In the genomic region with DNA sequence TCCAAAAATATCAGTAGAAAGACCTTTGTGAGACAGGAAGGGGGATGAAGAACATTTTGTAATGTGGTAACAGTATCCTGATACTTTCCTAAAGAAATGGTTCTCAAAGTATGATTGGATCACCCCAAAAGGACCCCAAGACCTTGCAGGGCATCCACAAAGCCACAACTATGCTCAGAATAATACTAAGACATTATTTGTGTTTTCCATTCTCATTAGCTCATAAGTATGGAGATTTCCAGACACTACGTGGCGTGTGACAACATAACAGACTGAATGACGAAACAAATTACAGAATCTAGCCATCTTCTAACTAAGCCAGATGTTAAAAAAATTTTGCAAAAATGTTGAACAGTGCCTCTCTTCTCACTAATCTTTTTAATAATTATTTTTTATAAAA, we compare ENCODE assay signal across 20 cellular contexts. TPM values are rescaled to one million over a fixed set of nuclear protein-coding genes. Genes with fewer than 3 reads are reported as not detected.
DNase-seq lines count a peak whose midpoint lies in the region; ATAC-seq and TF ChIP-seq lines count a peak whose summit lies in the region.
"Had no signal": no experiment of that assay in that cellular context is flagged by ENCODE, and none has a peak within 500 bp of the region (broad histone marks: within the 10 kb centered on the region; RNA-seq: fewer than 3 reads in every experiment).

No MANE protein-coding gene starts in this region.

- H3K79me1 ChIP-seq in IMR-90 (ENCODE audit: low read depth in 1 of 2, low read length in 2 of 2) (0 out of 4 replicates have a peak, but pooled peaks cover 0 to 3% of the 10 kb centered on the region in 2 experiments), mesendoderm (ENCODE audit: low read length) (no peaks in the 10 kb centered on the region)

- CTCF ChIA-PET in IMR-90 (lab: Yijun Ruan, JAX): no interaction called here

- H3K9ac ChIP-seq in IMR-90 (ENCODE audit: low read depth, low read length): no peak overlapping the region
- no peak overlapping the region for H3K9ac ChIP-seq in Karpas-422 (ENCODE audit: low read length)
- H3K9ac ChIP-seq in mesendoderm (ENCODE audit: low read length): no peak overlapping the region

- H3K23ac ChIP-seq in IMR-90 (ENCODE audit: low read depth, low read length) (no peak overlapping the region), mesendoderm (ENCODE audit: low read length) (no peak overlapping the region)

- no peak overlapping the region for H3K4me3 ChIP-seq in IMR-90 (ENCODE audit: insufficient read depth, low read depth, low read length)
- no peak overlapping the region for H3K4me3 ChIP-seq in choroid plexus epithelial cell (ENCODE audit: low read depth, low read length)
- H3K4me3 ChIP-seq in Karpas-422 (ENCODE audit: low read length): no peak overlapping the region
- H3K4me3 ChIP-seq in mesendoderm (ENCODE audit: low read length): no peak overlapping the region
- H3K4me3 ChIP-seq: A549 had no signal

- POLR2A ChIA-PET in IMR-90 (lab: Charles Lee; ENCODE audit: unreplicated experiment): no interaction called here

- H3K18ac ChIP-seq in IMR-90 (ENCODE audit: low read depth, low read length): no peak overlapping the region
- H3K18ac ChIP-seq in mesendoderm (ENCODE audit: low read length): no peak overlapping the region

- no peak overlapping the region for H3K56ac ChIP-seq in IMR-90 (ENCODE audit: extremely low read depth, insufficient read depth, low read length)
- H3K56ac ChIP-seq in mesendoderm (ENCODE audit: low read length): no peak overlapping the region

- TF ChIP-seq CTCF in IMR-90 (conservative IDR thresholded peaks at IDR 0.05; ENCODE audit: low read depth, low read length): no peak
- TF ChIP-seq CTCF in choroid plexus epithelial cell (conservative IDR thresholded peaks at IDR 0.05; ENCODE audit: low read depth, low read length): no peak

- no peak overlapping the region for H2AFZ ChIP-seq in IMR-90 (replicated peaks; ENCODE audit: low read length, poor library complexity)
- no peak overlapping the region for H2AFZ ChIP-seq in Karpas-422 (ENCODE audit: low read length)

- H3K4me1 ChIP-seq in IMR-90 (ENCODE audit: control insufficient read depth, insufficient read depth, low read length) (peaks cover 7% of the 10 kb centered on the region), Karpas-422 (ENCODE audit: low read length) (no peaks in the 10 kb centered on the region), mesendoderm (ENCODE audit: control insufficient read depth, low read depth, low read length) (no peaks in the 10 kb centered on the region)

- no peaks in the 10 kb centered on the region for H3K9me2 ChIP-seq in Karpas-422 (replicated peaks; ENCODE audit: insufficient read depth, low read length)

- H3K4ac ChIP-seq in IMR-90 (ENCODE audit: low read depth, low read length) (no peak overlapping the region), mesendoderm (ENCODE audit: low read depth, low read length) (no peak overlapping the region)

- in situ Hi-C loops in IMR-90 (cut with MboI; ENCODE audit: low sequenced_read_pairs): no loop called here

- intact Hi-C loops in IMR-90 (cut with micrococcal nuclease): no loop called here

- H3K4me2 ChIP-seq in IMR-90 (ENCODE audit: low read depth, low read length) (no peak overlapping the region), Karpas-422 (ENCODE audit: low read depth, low read length, poor library complexity, severe bottlenecking) (no peak overlapping the region), mesendoderm (ENCODE audit: low read length) (no peak overlapping the region)
- H3K4me2 ChIP-seq: A549 had no signal

- H4K20me1 ChIP-seq in IMR-90 (ENCODE audit: insufficient read depth, low read length) (no peaks in the 10 kb centered on the region), Karpas-422 (ENCODE audit: insufficient read depth, low read depth, low read length) (no peaks in the 10 kb centered on the region)

- peak; percentile 21 for DNase-seq in IMR-90
- peak; percentile 88 for DNase-seq in choroid plexus epithelial cell (ENCODE audit: low read depth)
- peak; percentile 88 for DNase-seq in iris pigment epithelial cell (ENCODE audit: low read depth)
- peak; percentile 30 for DNase-seq in stromal cell of bone marrow (ENCODE audit: low read depth)
- DNase-seq in T-helper 2 cell: no peak
- DNase-seq in Karpas-422: no peak
- DNase-seq in mesendoderm: no peak
- DNase-seq: AML-193, DMS79, H9, Kasumi-1, MM.1S, NCI-H1092, NCI-H1436 treated with DMSO at 0.1 percent for 48 hours, NCI-H2029, NCI-H345, NCI-H524 treated with DMSO at 0.1 percent for 48 hours, SHP77 treated with DMSO at 0.1 percent for 48 hours had no signal

- dilution Hi-C loops in IMR-90 (cut with HindIII; ENCODE audit: low sequenced_read_pairs, unreplicated experiment): no loop called here

- peaks cover 3% of the 10 kb centered on the region; the same call in 1 of the 2 replicates for H3K36me3 ChIP-seq in IMR-90 (ENCODE audit: control insufficient read depth, insufficient read depth, low read length)
- H3K36me3 ChIP-seq in Karpas-422 (ENCODE audit: insufficient read depth, low read length): peaks cover 45% of the 10 kb centered on the region
- H3K36me3 ChIP-seq in mesendoderm (ENCODE audit: control insufficient read depth, insufficient read depth, low read length): no peaks in the 10 kb centered on the region

- no peak overlapping the region for H3K14ac ChIP-seq in IMR-90 (replicated peaks; ENCODE audit: low read depth, low read length)

- H3K79me2 ChIP-seq in Karpas-422 (ENCODE audit: low read length) (no peaks in the 10 kb centered on the region; the same call in 1 of the 2 replicates), mesendoderm (ENCODE audit: control insufficient read depth, insufficient read depth, low read length) (no peaks in the 10 kb centered on the region)

- H2BK5ac ChIP-seq in IMR-90 (ENCODE audit: low read depth, low read length, poor library complexity, severe bottlenecking) (no peak overlapping the region), mesendoderm (ENCODE audit: low read length) (no peak overlapping the region)

- H2BK15ac ChIP-seq in IMR-90 (ENCODE audit: low read depth, low read length) (no peak overlapping the region), mesendoderm (replicated peaks; ENCODE audit: low read depth) (no peak overlapping the region)

- H4K91ac ChIP-seq in IMR-90 (ENCODE audit: insufficient read depth, low read depth, low read length): no peak overlapping the region

- no peak overlapping the region for H2BK120ac ChIP-seq in IMR-90 (ENCODE audit: low read depth, low read length)
- H2BK120ac ChIP-seq in mesendoderm (ENCODE audit: low read depth, low read length): no peak overlapping the region

- no TSS peak for BruUV-seq in IMR-90 (replicated peaks; lab: Mats Ljungman, UMichigan)

- H3K27ac ChIP-seq in IMR-90 (ENCODE audit: insufficient read depth, low read length): no peak overlapping the region
- H3K27ac ChIP-seq in Karpas-422 (ENCODE audit: low read length): no peak overlapping the region
- H3K27ac ChIP-seq in mesendoderm (ENCODE audit: low read depth, low read length): no peak overlapping the region
- H3K27ac ChIP-seq: A549, C4-2B had no signal

- WGBS in IMR-90 (ENCODE audit: extremely low coverage in 2 of 2, insufficient read length in 1 of 2), 2 experiments: no CpG with 5 or more reads among the region's 3 CpGs
- no CpG with 5 or more reads among the region's 3 CpGs for WGBS in mesendoderm (ENCODE audit: extremely low coverage, insufficient coverage, low lambda C conversion rate)

- no peak for ATAC-seq in IMR-90 (ENCODE audit: low read depth)
- ATAC-seq: A549 had no signal

- H4K5ac ChIP-seq in IMR-90 (ENCODE audit: low read depth, low read length) (no peak overlapping the region), mesendoderm (ENCODE audit: low read length) (no peak overlapping the region)

- no peak overlapping the region for H2AK5ac ChIP-seq in IMR-90 (ENCODE audit: low read depth, low read length)
- no peak overlapping the region for H2AK5ac ChIP-seq in mesendoderm (ENCODE audit: low read length)

- no peak for TF ChIP-seq POLR2A in IMR-90 (IDR thresholded peaks at IDR 0.05; ENCODE audit: low read depth, low read length)

- no peak overlapping the region for H2AK9ac ChIP-seq in IMR-90 (replicated peaks; ENCODE audit: low read depth, low read length, poor library complexity)

- H3K27me3 ChIP-seq in IMR-90 (ENCODE audit: control insufficient read depth, insufficient read depth, low read length) (no peaks in the 10 kb centered on the region), Karpas-422 (ENCODE audit: low read length) (no peaks in the 10 kb centered on the region), mesendoderm (ENCODE audit: insufficient read depth, low read length, poor library complexity) (no peaks in the 10 kb centered on the region)

- no peak overlapping the region for H4K8ac ChIP-seq in IMR-90 (ENCODE audit: low read depth in 2 of 2, low read length in 2 of 2)
- no peak overlapping the region for H4K8ac ChIP-seq in mesendoderm (ENCODE audit: low read depth, low read length)

- TF ChIP-seq RAD21 in IMR-90 (IDR thresholded peaks at IDR 0.05; ENCODE audit: low read length): no peak

- peaks cover 3% of the 10 kb centered on the region; the same call in 1 of the 2 replicates for H3K9me1 ChIP-seq in IMR-90 (ENCODE audit: insufficient read depth, low read length)

- H2BK20ac ChIP-seq in IMR-90 (ENCODE audit: low read depth, low read length): no peak overlapping the region

- H3K9me3 ChIP-seq in IMR-90 (ENCODE audit: control insufficient read depth, insufficient read depth, low read length) (no peaks in the 10 kb centered on the region), Karpas-422 (ENCODE audit: low read length) (no peaks in the 10 kb centered on the region)
- H3K9me3 ChIP-seq: A549 had no signal

RNA-seq across cellular contexts. Expression of a gene that starts 24.9 kb away (rescaled TPM):
- 9.9 and 11.4 TPM in 2 replicates for total RNA-seq in IMR-90 (2012; rRNA removed)
- polyA plus RNA-seq in IMR-90 (2012; rRNA removed): 11.6 and 16.1 TPM in 2 replicates
- 5.3 and 7.8 TPM in 2 replicates for polyA plus RNA-seq in IMR-90 (2012; cell fraction: cytosol; rRNA removed)
- 12.6 and 34.5 TPM in 2 replicates for polyA plus RNA-seq in IMR-90 (2012; cell fraction: nucleus; rRNA removed; ENCODE audit: low replicate concordance)
- 31.7 and 36.2 TPM in 2 replicates for total RNA-seq in Karpas-422 (2014; rRNA removed; shearing (Covaris generic); ENCODE audit: low replicate concordance)
- polyA plus RNA-seq in mesendoderm (2013, experiment 1 of 2): 55.2 TPM
- 55.9 TPM for polyA plus RNA-seq in mesendoderm (2013, experiment 2 of 2)

RNA-seq across cellular contexts. Expression of a gene that starts 25.2 kb away (rescaled TPM):
- total RNA-seq in IMR-90 (2012; rRNA removed): 5.4 and 9.4 TPM in 2 replicates
- polyA plus RNA-seq in IMR-90 (2012; rRNA removed): 13.2 and 13.4 TPM in 2 replicates
- 13.5 and 15.5 TPM in 2 replicates for polyA plus RNA-seq in IMR-90 (2012; cell fraction: cytosol; rRNA removed)
- polyA plus RNA-seq in IMR-90 (2012; cell fraction: nucleus; rRNA removed; ENCODE audit: low replicate concordance): 2.7 and 3.8 TPM in 2 replicates
- 20.7 and 24.1 TPM in 2 replicates for total RNA-seq in Karpas-422 (2014; rRNA removed; shearing (Covaris generic); ENCODE audit: low replicate concordance)
- polyA plus RNA-seq in mesendoderm (2013, experiment 1 of 2): 17.2 TPM
- polyA plus RNA-seq in mesendoderm (2013, experiment 2 of 2): 17.8 TPM

RNA-seq across cellular contexts. Expression of a gene that starts 37.0 kb away (rescaled TPM):
- total RNA-seq in IMR-90 (2012; rRNA removed): 9.4 and 13.3 TPM in 2 replicates
- 5.6 TPM in 2 replicates for polyA plus RNA-seq in IMR-90 (2012; rRNA removed)
- 6.8 and 13.4 TPM in 2 replicates for polyA plus RNA-seq in IMR-90 (2012; cell fraction: cytosol; rRNA removed)
- polyA plus RNA-seq in IMR-90 (2012; cell fraction: nucleus; rRNA removed; ENCODE audit: low replicate concordance): 26.4 and 34.0 TPM in 2 replicates
- total RNA-seq in Karpas-422 (2014; rRNA removed; shearing (Covaris generic); ENCODE audit: low replicate concordance): 11.2 and 12.4 TPM in 2 replicates
- 3.9 TPM for polyA plus RNA-seq in mesendoderm (2013, experiment 1 of 2)
- polyA plus RNA-seq in mesendoderm (2013, experiment 2 of 2): 5.3 TPM

RNA-seq across cellular contexts. Expression of a gene that starts 55.8 kb away (rescaled TPM):
- 7.0 and 15.6 TPM in 2 replicates for total RNA-seq in IMR-90 (2012; rRNA removed)
- polyA plus RNA-seq in IMR-90 (2012; rRNA removed): 4.2 and 5.9 TPM in 2 replicates
- polyA plus RNA-seq in IMR-90 (2012; cell fraction: cytosol; rRNA removed): 1.4 and 1.7 TPM in 2 replicates
- polyA plus RNA-seq in IMR-90 (2012; cell fraction: nucleus; rRNA removed; ENCODE audit: low replicate concordance): 0.91 and 3.1 TPM in 2 replicates
- total RNA-seq in Karpas-422 (2014; rRNA removed; shearing (Covaris generic); ENCODE audit: low replicate concordance): 17.4 and 26.1 TPM in 2 replicates
- 26.3 TPM for polyA plus RNA-seq in mesendoderm (2013, experiment 1 of 2)
- 25.9 TPM for polyA plus RNA-seq in mesendoderm (2013, experiment 2 of 2)

Comparison
In these comparisons a context has a peak if more than half of its experiments do, and no peak if none do; other contexts are left out.
1. DNase-seq: peak in IMR-90 (single experiment), choroid plexus epithelial cell (single experiment), iris pigment epithelial cell (single experiment) and stromal cell of bone marrow (single experiment); none in T-helper 2 cell (0 of 5), Karpas-422 (single experiment) and mesendoderm (single experiment).